Comparison of ENCODE assay signal across 8 cellular contexts in the genomic region with DNA sequence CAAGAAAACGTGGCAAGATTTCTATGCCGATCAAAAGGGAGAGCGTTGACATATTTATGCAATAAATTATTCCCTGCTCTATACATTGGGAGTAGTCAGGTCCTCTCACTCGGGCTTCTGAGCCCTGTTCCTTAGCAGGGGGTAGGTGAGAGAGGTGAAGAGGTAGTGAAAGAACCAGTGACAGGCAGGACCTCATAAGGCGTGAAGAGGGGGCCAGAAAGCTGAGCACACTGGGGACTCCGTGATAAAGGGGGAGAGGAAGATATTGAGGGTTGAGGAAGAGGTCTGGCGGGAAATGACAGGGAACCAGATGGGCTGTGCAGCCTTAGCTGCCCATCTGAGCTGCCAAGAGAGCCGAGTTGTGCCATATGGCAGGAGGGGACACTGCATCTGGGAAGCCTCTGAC. TPM values are rescaled to one million over a fixed set of nuclear protein-coding genes. Genes with fewer than 3 reads are reported as not detected.
DNase-seq lines count a peak whose midpoint lies in the region; ATAC-seq and TF ChIP-seq lines count a peak whose summit lies in the region.

No MANE protein-coding gene starts in this region.

- peaks cover 82% of the 10 kb centered on the region for H3K27me3 ChIP-seq in iPS-18a (ENCODE audit: control insufficient read depth, insufficient read depth, low read length)
- peaks cover 0 to 59% of the 10 kb centered on the region in 2 donors for H3K27me3 ChIP-seq in tibial artery

- no peak overlapping the region for H3K9ac ChIP-seq in iPS-18a (ENCODE audit: low read length)

- H3K27ac ChIP-seq in iPS-18a (ENCODE audit: low read length) (no peak overlapping the region), tibial artery (no peak overlapping the region)

- H3K4me3 ChIP-seq in iPS-18a (ENCODE audit: low read length): peak overlapping the region; percentile 58
- H3K4me3 ChIP-seq in tibial artery: peak overlapping the region; percentile 48 to 57

- H3K4me1 ChIP-seq in iPS-18a (ENCODE audit: control insufficient read depth, low read depth, low read length): peaks cover 13% of the 10 kb centered on the region
- peaks cover 0 to 32% (median 26%) of the 10 kb centered on the region in 4 donors for H3K4me1 ChIP-seq in tibial artery

- ATAC-seq in HG03045 (IDR thresholded peaks at IDR 0.05; ENCODE audit: unreplicated experiment) (peak; percentile 11), WTC11 (no peak)

- peak overlapping the region; percentile 76 for H3K4me3 Mint-ChIP-seq in activated CD4-positive, alpha-beta T cell treated with anti-CD3 and anti-CD28 coated beads, Interleukin-2, amount 10 ng/mL, durations not matched to agents 7 days and 5 days
- H3K4me3 Mint-ChIP-seq in WTC11: peak overlapping the region; percentile 65

- intact Hi-C loops in tibial artery (cut with DNase I; ENCODE audit: low total_unique reads): loop anchor here (5.0 kb wide), 1 partner anchor 59 kb away; the partner anchor contains the start of gene CCNO

- peaks cover 40% of the 10 kb centered on the region for H3K4me1 Mint-ChIP-seq in activated CD4-positive, alpha-beta T cell treated with anti-CD3 and anti-CD28 coated beads, Interleukin-2, amount 10 ng/mL, durations not matched to agents 7 days and 5 days
- peaks cover 37% of the 10 kb centered on the region for H3K4me1 Mint-ChIP-seq in WTC11

- peaks cover 69% of the 10 kb centered on the region for H3K27me3 Mint-ChIP-seq in activated CD4-positive, alpha-beta T cell treated with anti-CD3 and anti-CD28 coated beads, Interleukin-2, amount 10 ng/mL, durations not matched to agents 7 days and 5 days
- H3K27me3 Mint-ChIP-seq in WTC11 (ENCODE audit: low read depth): peaks cover 81% of the 10 kb centered on the region

- no peak for TF ChIP-seq CTCF in WTC11 (IDR thresholded peaks at IDR 0.05)
- no peak for TF ChIP-seq CTCF in tibial artery (IDR thresholded peaks at IDR 0.05)

- H3K9me3 ChIP-seq in iPS-18a (ENCODE audit: control insufficient read depth, low read depth, low read length) (no peaks in the 10 kb centered on the region), tibial artery (no peaks in the 10 kb centered on the region)

- DNase-seq in activated CD4-positive, alpha-beta T cell treated with anti-CD3 and anti-CD28 coated beads, Interleukin-2, amount 10 ng/mL, durations not matched to agents 7 days and 5 days: peak; percentile 11
- DNase-seq in activated CD4-positive, alpha-beta T cell treated with anti-CD3 and anti-CD28 coated beads, Interleukin-2, amount 50 U/mL, for 4 hours: no peak
- DNase-seq in WTC11 (ENCODE audit: low spot score) (no peak), tibial artery (no peak), SIG-M5 treated with dmso at 0.1 percent for 504 hours (lab: John Stamatoyannopoulos, UW; ENCODE audit: unreplicated experiment) (no peak)
- no peak for DNase-seq in stimulated activated CD4-positive, alpha-beta T cell treated with anti-CD3 and anti-CD28 coated beads, Interleukin-4, amount 100 ng/mL, for 24 hours

- no peaks in the 10 kb centered on the region for H3K9me3 Mint-ChIP-seq in activated CD4-positive, alpha-beta T cell treated with anti-CD3 and anti-CD28 coated beads, Interleukin-2, amount 10 ng/mL, durations not matched to agents 7 days and 5 days
- H3K9me3 Mint-ChIP-seq in WTC11: no peaks in the 10 kb centered on the region

- POLR2A ChIA-PET in activated CD4-positive, alpha-beta T cell treated with anti-CD3 and anti-CD28 coated beads, Interleukin-2, amount 10 ng/mL, durations not matched to agents 7 days and 5 days (lab: Charles Lee): interaction anchor here (0.5 kb wide), 1 partner anchor 456 kb away, joined by 5 read pairs; no protein-coding TSS in a partner anchor
- POLR2A ChIA-PET in WTC11 (lab: Charles Lee): interaction anchor here (1.0 kb wide), 1 partner anchor 11 kb away, joined by 3 read pairs; no protein-coding TSS in a partner anchor

- H3K27ac Mint-ChIP-seq in activated CD4-positive, alpha-beta T cell treated with anti-CD3 and anti-CD28 coated beads, Interleukin-2, amount 10 ng/mL, durations not matched to agents 7 days and 5 days: no peak overlapping the region
- no peak overlapping the region for H3K27ac Mint-ChIP-seq in WTC11

- H3K36me3 ChIP-seq in iPS-18a (ENCODE audit: control insufficient read depth, low read depth, low read length) (no peaks in the 10 kb centered on the region), tibial artery (no peaks in the 10 kb centered on the region)

- no peaks in the 10 kb centered on the region for H3K36me3 Mint-ChIP-seq in activated CD4-positive, alpha-beta T cell treated with anti-CD3 and anti-CD28 coated beads, Interleukin-2, amount 10 ng/mL, durations not matched to agents 7 days and 5 days (ENCODE audit: low read depth)
- H3K36me3 Mint-ChIP-seq in WTC11: no peaks in the 10 kb centered on the region

- CTCF ChIA-PET in activated CD4-positive, alpha-beta T cell treated with anti-CD3 and anti-CD28 coated beads, Interleukin-2, amount 10 ng/mL, durations not matched to agents 7 days and 5 days (lab: Charles Lee): interaction anchor here (1.2 to 1.6 kb wide), 2 partner anchors 9 to 53 kb away, joined by 3 to 4 read pairs; no protein-coding TSS in a partner anchor
- CTCF ChIA-PET in WTC11 (lab: Charles Lee): interaction anchor here (0.8 to 3.8 kb wide), 8 partner anchors 12 to 233 kb away, joined by 3 to 48 read pairs (median 6); partner anchors contain the start of genes CCNO, GPX8 and MCIDAS

TF ChIP-seq in WTC11, 78 proteins besides CTCF, POLR2A, EP300 and RAD21 (continues in another document):
- TF ChIP-seq ZNF263 (CRISPR knock-in tag; IDR thresholded peaks at IDR 0.05; ENCODE audit: low read depth): no peak
- TF ChIP-seq, protein P1, sequence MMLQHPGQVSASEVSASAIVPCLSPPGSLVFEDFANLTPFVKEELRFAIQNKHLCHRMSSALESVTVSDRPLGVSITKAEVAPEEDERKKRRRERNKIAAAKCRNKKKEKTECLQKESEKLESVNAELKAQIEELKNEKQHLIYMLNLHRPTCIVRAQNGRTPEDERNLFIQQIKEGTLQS (CRISPR knock-in tag; conservative IDR thresholded peaks at IDR 0.05): no peak
- 0 out of 2 replicates have a peak, but pooled peaks have one; percentile 53 for TF ChIP-seq ARID4B (CRISPR knock-in tag; IDR thresholded peaks at IDR 0.05; ENCODE audit: borderline replicate concordance)
- TF ChIP-seq ZSCAN18 (CRISPR knock-in tag; IDR thresholded peaks at IDR 0.05): no peak

RNA-seq across cellular contexts. Expression of gene CDC20B, which starts 0.7 kb away (rescaled TPM):
- under 1 TPM in 1 of 2 experiments, not detected in 1; 0.12 TPM for total RNA-seq in activated CD4-positive, alpha-beta T cell treated with anti-CD3 and anti-CD28 coated beads, Interleukin-2, amount 10 ng/mL, durations not matched to agents 7 days and 5 days
- not detected in 3 replicates for total RNA-seq in WTC11 (2021)

RNA-seq across cellular contexts. Expression of gene GPX8, which starts 13.7 kb away (rescaled TPM):
- not detected for total RNA-seq in activated CD4-positive, alpha-beta T cell treated with anti-CD3 and anti-CD28 coated beads, Interleukin-2, amount 10 ng/mL, durations not matched to agents 7 days and 5 days
- 30.6 to 39.2 TPM (median 33.7 TPM) in 3 replicates for total RNA-seq in WTC11 (2021)

RNA-seq across cellular contexts. Expression of gene MCIDAS, which starts 53.4 kb away (rescaled TPM):
- not detected for total RNA-seq in activated CD4-positive, alpha-beta T cell treated with anti-CD3 and anti-CD28 coated beads, Interleukin-2, amount 10 ng/mL, durations not matched to agents 7 days and 5 days
- 0.20 TPM in 1 of 3 replicates, not detected in the others for total RNA-seq in WTC11 (2021)

RNA-seq across cellular contexts. Expression of gene CCNO, which starts 59.7 kb away (rescaled TPM):
- total RNA-seq in activated CD4-positive, alpha-beta T cell treated with anti-CD3 and anti-CD28 coated beads, Interleukin-2, amount 10 ng/mL, durations not matched to agents 7 days and 5 days: not detected
- total RNA-seq in WTC11 (2021): 0.14 to 0.44 TPM (median 0.24 TPM) in 3 replicates

Comparison
In these comparisons a context has a peak if more than half of its experiments do, and no peak if none do; other contexts are left out.
1. RNA of gene GPX8, which starts 13.7 kb away (total RNA-seq): 30.6 to 39.2 TPM in WTC11; not detected in activated CD4-positive, alpha-beta T cell treated with anti-CD3 and anti-CD28 coated beads, Interleukin-2, amount 10 ng/mL, durations not matched to agents 7 days and 5 days; every median in the first group is over 10 times any median in the second.